15 cellular contexts compared by ENCODE assay signal in genomic region chr2:60297296-60298010, GRCh38.
A peak's percentile ranks its signal among the peaks of the same experiment; 100 is the strongest.
DNase-seq lines count a peak whose midpoint lies in the region; ATAC-seq and TF ChIP-seq lines count a peak whose summit lies in the region.
"Had no signal": no experiment of that assay in that cellular context is flagged by ENCODE, and none has a peak within 500 bp of the region (broad histone marks: within the 10 kb centered on the region; RNA-seq: fewer than 3 reads in every experiment).

No MANE protein-coding gene starts in this region.

- H3K9me3 ChIP-seq in SK-N-MC (ENCODE audit: low read depth, low read length) = no peaks in the 10 kb centered on the region
- H3K9me3 ChIP-seq in Caco-2 = no peaks in the 10 kb centered on the region

- intact Hi-C loops in Caco-2 (cut with micrococcal nuclease; ENCODE audit: unreplicated experiment) = no loop called here

- DNase-seq in GM03348 (ENCODE audit: low spot score) (peak; percentile 21), SK-N-MC (ENCODE audit: low read depth, low spot score) (no peak), iPS-NIHi11 (ENCODE audit: low spot score) (peak; percentile 87), KG1 (lab: John Stamatoyannopoulos, UW) (no peak), Caco-2 (no peak)
- DNase-seq: activated CD8-positive, alpha-beta memory T cell treated with anti-CD3 and anti-CD28 coated beads for 24 hours; kidney; NCI-H1694; NCI-H510A treated with DMSO at 0.1 percent for 48 hours had no signal

- no peak overlapping the region for H3K27ac Mint-ChIP-seq in Caco-2 (ENCODE audit: unreplicated experiment)
- H3K27ac Mint-ChIP-seq: activated T-helper 17 cell treated with anti-CD3 and anti-CD28 coated beads, Interleukin-2, amount 50 U/mL, for 72 hours had no signal

- peaks cover 5% of the 10 kb centered on the region for H3K9me3 Mint-ChIP-seq in Caco-2 (ENCODE audit: unreplicated experiment)
- H3K9me3 Mint-ChIP-seq: activated T-helper 17 cell treated with anti-CD3 and anti-CD28 coated beads, Interleukin-2, amount 50 U/mL, for 72 hours; stimulated activated memory B cell treated with anti-CD40 and anti-IgM and Interleukin-4, amounts not matched to agents 10 μg/mL and 1 μg/mL and 100 μg/mL, for 72 hours had no signal

- no peak overlapping the region for H3K9ac ChIP-seq in SK-N-MC (ENCODE audit: insufficient read length)

- no peaks in the 10 kb centered on the region for H3K36me3 ChIP-seq in SK-N-MC (ENCODE audit: insufficient read depth, low read length)
- H3K36me3 ChIP-seq in Caco-2 (ENCODE audit: control insufficient read depth, insufficient read depth, low read length) = no peaks in the 10 kb centered on the region

- peaks cover 2% of the 10 kb centered on the region for H3K27me3 Mint-ChIP-seq in Caco-2 (ENCODE audit: insufficient read depth, unreplicated experiment)
- H3K27me3 Mint-ChIP-seq: stimulated activated memory B cell treated with anti-CD40 and anti-IgM and Interleukin-4, amounts not matched to agents 10 μg/mL and 1 μg/mL and 100 μg/mL, for 72 hours had no signal

- ATAC-seq in HG03432 (IDR thresholded peaks at IDR 0.05; ENCODE audit: unreplicated experiment) (no peak), HG02678 (IDR thresholded peaks at IDR 0.05; ENCODE audit: unreplicated experiment) (no peak)
- ATAC-seq: activated T-helper 17 cell treated with anti-CD3 and anti-CD28 coated beads, Interleukin-2, amount 50 U/mL, for 72 hours; stimulated activated memory B cell treated with anti-CD40 and anti-IgM and Interleukin-4, amounts not matched to agents 10 μg/mL and 1 μg/mL and 100 μg/mL, for 72 hours had no signal

- no peak for TF ChIP-seq CTCF in Caco-2 (IDR thresholded peaks at IDR 0.05; ENCODE audit: insufficient read depth in 1 of 2, low read depth in 1 of 2, low read length in 1 of 2, severe bottlenecking in 1 of 2, unreplicated experiment in 1 of 2)

- no peaks in the 10 kb centered on the region for H3K4me1 ChIP-seq in Caco-2

- H3K36me3 Mint-ChIP-seq in Caco-2 (ENCODE audit: insufficient read depth, unreplicated experiment) = no peaks in the 10 kb centered on the region
- H3K36me3 Mint-ChIP-seq: stimulated activated memory B cell treated with anti-CD40 and anti-IgM and Interleukin-4, amounts not matched to agents 10 μg/mL and 1 μg/mL and 100 μg/mL, for 72 hours had no signal

- BruUV-seq in Caco-2 (replicated peaks; lab: Mats Ljungman, UMichigan) = no TSS peak

- H3K4me3 ChIP-seq in SK-N-MC = peak overlapping the region; percentile 40; the same call in 1 of the 2 replicates
- H3K4me3 ChIP-seq in skin epidermis = no peak overlapping the region
- no peak overlapping the region for H3K4me3 ChIP-seq in Caco-2 (ENCODE audit: low read depth, low read length)

- H3K4me1 Mint-ChIP-seq in Caco-2 (ENCODE audit: low read depth, unreplicated experiment) = no peaks in the 10 kb centered on the region
- H3K4me1 Mint-ChIP-seq: activated T-helper 17 cell treated with anti-CD3 and anti-CD28 coated beads, Interleukin-2, amount 50 U/mL, for 72 hours had no signal

- H3K27ac ChIP-seq in SK-N-MC (no peak overlapping the region), skin epidermis (peak overlapping the region in 13 of 21 experiments; percentile 44 to 82 (median 59))
- H3K27ac ChIP-seq: VCaP had no signal

- no peak overlapping the region for H3K4me3 Mint-ChIP-seq in Caco-2 (ENCODE audit: unreplicated experiment)
- H3K4me3 Mint-ChIP-seq: activated T-helper 17 cell treated with anti-CD3 and anti-CD28 coated beads, Interleukin-2, amount 50 U/mL, for 72 hours; stimulated activated memory B cell treated with anti-CD40 and anti-IgM and Interleukin-4, amounts not matched to agents 10 μg/mL and 1 μg/mL and 100 μg/mL, for 72 hours had no signal

- CTCF ChIA-PET in Caco-2 (lab: Charles Lee) = no interaction called here

- no peaks in the 10 kb centered on the region for H3K27me3 ChIP-seq in Caco-2 (replicated peaks; ENCODE audit: control insufficient read depth, insufficient read depth, low read length)

- POLR2A ChIA-PET in Caco-2 (lab: Charles Lee) = no interaction called here

Comparison
In these comparisons a context has a peak if more than half of its experiments do, and no peak if none do; other contexts are left out.
1. DNase-seq: peak in GM03348 (single experiment) and iPS-NIHi11 (single experiment); none in SK-N-MC (single experiment), KG1 (single experiment) and Caco-2 (0 of 2).